ENCODE assay signal across 34 cellular contexts in the genomic region with DNA sequence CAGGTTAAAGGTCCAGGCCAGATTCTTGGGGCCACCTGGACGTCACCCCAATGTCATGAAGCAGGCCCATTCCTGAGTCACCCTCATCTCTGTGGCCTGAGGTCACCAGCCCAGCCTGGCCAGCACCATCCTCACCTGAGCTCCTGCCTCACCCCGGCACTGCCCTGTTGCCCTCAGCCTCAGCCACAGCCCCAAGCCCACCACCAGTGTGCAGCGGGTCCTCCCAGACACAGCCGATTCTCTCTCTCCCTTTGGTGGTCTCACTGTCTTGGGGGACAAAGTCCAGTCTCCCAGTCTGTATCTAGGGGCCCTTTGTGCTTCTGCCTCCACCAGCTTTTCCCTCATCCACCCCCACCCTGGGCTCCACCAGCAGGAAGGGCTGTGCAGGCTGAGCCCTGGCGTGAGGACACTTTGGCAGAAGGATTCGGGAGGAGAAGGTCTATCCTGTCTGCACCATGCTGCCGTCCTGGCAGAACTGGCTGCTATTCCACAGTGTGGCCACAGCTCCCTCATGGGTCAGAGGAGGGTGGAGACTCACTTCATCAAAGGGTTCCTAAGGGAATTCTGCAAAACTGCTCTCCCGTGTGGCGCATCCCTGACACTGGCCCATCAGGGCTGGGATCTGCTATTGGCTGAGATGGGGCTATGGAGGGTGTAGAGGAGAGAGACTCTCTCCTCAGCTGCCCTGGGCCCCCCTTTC.
DNase-seq lines count a peak whose midpoint lies in the region; ATAC-seq and TF ChIP-seq lines count a peak whose summit lies in the region.
"Had no signal": no experiment of that assay in that cellular context is flagged by ENCODE, and none has a peak within 500 bp of the region (broad histone marks: within the 10 kb centered on the region; RNA-seq: fewer than 3 reads in every experiment).

No MANE protein-coding gene starts in this region.

- in situ Hi-C loops in GM23248 (cut with MboI) = no loop called here

- no peaks in the 10 kb centered on the region for H3K4me1 ChIP-seq in GM23248 (ENCODE audit: insufficient read depth)
- H3K4me1 ChIP-seq: esophagus muscularis mucosa, foreskin keratinocyte, sigmoid colon had no signal

- H3K79me2 ChIP-seq in GM23248 (ENCODE audit: insufficient read depth) = no peaks in the 10 kb centered on the region

- H3K36me3 ChIP-seq in GM23248 (ENCODE audit: low read depth) = no peaks in the 10 kb centered on the region
- H3K36me3 ChIP-seq: BLaER1 treated with 17β-estradiol and CSF1 and Interleukin-3, amounts not matched to agents 10 nM and 100 nM; esophagus muscularis mucosa; MG63; prostate gland; sigmoid colon; WERI-Rb-1 had no signal

- no peak overlapping the region for H3K4me3 Mint-ChIP-seq in progenitor cell of endocrine pancreas (ENCODE audit: low read depth)
- H3K4me3 Mint-ChIP-seq: activated T-cell treated with anti-CD3 and anti-CD28 coated beads, Interleukin-2, amount 50 U/mL, for 4 hours; naive B cell; type B pancreatic cell had no signal

- no peak overlapping the region for H3K4me2 ChIP-seq in GM23248 (ENCODE audit: unreplicated experiment)
- H3K4me2 ChIP-seq: BLaER1 treated with 17β-estradiol and CSF1 and Interleukin-3, amounts not matched to agents 10 nM and 100 nM; KMS-11; PC-9 had no signal

- DNase-seq in GM23248 (peak; percentile 24), NCI-H69 (lab: John Stamatoyannopoulos, UW) (peak; percentile 28), cerebellum (ENCODE audit: low spot score) (peak; percentile 70), progenitor cell of endocrine pancreas (ENCODE audit: low spot score, unreplicated experiment) (no peak), SIG-M5 treated with dmso at 0.1 percent for 504 hours (lab: John Stamatoyannopoulos, UW; ENCODE audit: unreplicated experiment) (no peak)
- no peak for DNase-seq in activated CD8-positive, alpha-beta memory T cell treated with anti-CD3 and anti-CD28 coated beads, Interleukin-2, amount 50 U/mL, for 4 hours
- DNase-seq: activated CD4-positive, alpha-beta T cell treated with anti-CD3 and anti-CD28 coated beads for 48 hours; activated T-cell treated with anti-CD3 and anti-CD28 coated beads, Interleukin-2, amount 50 U/mL, for 4 hours; central memory CD4-positive, alpha-beta T cell; dermis blood vessel endothelial cell; DMS79; foreskin keratinocyte; GOT3; islet precursor cell; MG63; midbrain; naive B cell; NCI-H1105; NCI-H187; NCI-H524; PC-9; SHP77 treated with DMSO at 0.1 percent for 48 hours; sigmoid colon; stimulated activated CD4-positive, alpha-beta T cell treated with anti-CD3 and anti-CD28 coated beads, Interleukin-12 subunit alpha, Interleukin-12 subunit beta, amount 100 ng/mL, for 4 hours; stimulated activated CD4-positive, alpha-beta T cell treated with anti-CD3 and anti-CD28 coated beads, Interleukin-2, amount 100 ng/mL, for 48 hours; SW 1271; T1000; WERI-Rb-1 had no signal

- peak overlapping the region; percentile 49 for H3K27ac Mint-ChIP-seq in progenitor cell of endocrine pancreas
- H3K27ac Mint-ChIP-seq: type B pancreatic cell had no signal

- H2AFZ ChIP-seq in GM23248 = no peak overlapping the region
- H2AFZ ChIP-seq: PC-9 had no signal

- peaks cover 22% of the 10 kb centered on the region for H3K27me3 Mint-ChIP-seq in progenitor cell of endocrine pancreas
- H3K27me3 Mint-ChIP-seq: type B pancreatic cell had no signal

- 49 to 52% methylated on average over 9 of the region's 9 CpGs for whole genome bisulfite sequencing in GM23248 (ENCODE audit: low coverage in 1 of 2, low lambda C conversion rate in 2 of 2, missing lambda C conversion rate in 2 of 2), 2 experiments

- H3K9me3 ChIP-seq in GM23248 (ENCODE audit: low read depth) = no peaks in the 10 kb centered on the region
- H3K9me3 ChIP-seq: BLaER1 treated with 17β-estradiol and CSF1 and Interleukin-3, amounts not matched to agents 10 nM and 100 nM; esophagus muscularis mucosa; MG63; prostate gland; sigmoid colon had no signal

- ATAC-seq in GM19395 (IDR thresholded peaks at IDR 0.05; ENCODE audit: unreplicated experiment) = no peak
- ATAC-seq: activated T-cell treated with anti-CD3 and anti-CD28 coated beads, Interleukin-2, amount 50 U/mL, for 4 hours; foreskin keratinocyte had no signal

- TF ChIP-seq CTCF in progenitor cell of endocrine pancreas (IDR thresholded peaks at IDR 0.05; ENCODE audit: unreplicated experiment) = no peak

- H3K36me3 Mint-ChIP-seq in progenitor cell of endocrine pancreas (ENCODE audit: insufficient read depth) = no peaks in the 10 kb centered on the region
- H3K36me3 Mint-ChIP-seq: naive B cell, type B pancreatic cell had no signal

- no peaks in the 10 kb centered on the region for H3F3A ChIP-seq in GM23248 (ENCODE audit: insufficient read depth)

- no peaks in the 10 kb centered on the region for H3K9me2 ChIP-seq in GM23248 (ENCODE audit: insufficient read depth)

- H4K20me1 ChIP-seq in GM23248 (ENCODE audit: insufficient read depth) = no peaks in the 10 kb centered on the region

- no peaks in the 10 kb centered on the region for H3K27me3 ChIP-seq in GM23248 (replicated peaks; ENCODE audit: insufficient read depth)
- H3K27me3 ChIP-seq: esophagus muscularis mucosa, MG63, sigmoid colon had no signal

- H3K9me3 Mint-ChIP-seq in progenitor cell of endocrine pancreas (ENCODE audit: low read depth) = no peaks in the 10 kb centered on the region
- H3K9me3 Mint-ChIP-seq: activated T-cell treated with anti-CD3 and anti-CD28 coated beads, Interleukin-2, amount 50 U/mL, for 4 hours; naive B cell; type B pancreatic cell had no signal

- H3K4me3 ChIP-seq in GM23248 = no peak overlapping the region
- H3K4me3 ChIP-seq: BLaER1 treated with 17β-estradiol and CSF1 and Interleukin-3, amounts not matched to agents 10 nM and 100 nM; esophagus muscularis mucosa; MG63; PC-9; prostate gland; sigmoid colon had no signal

- H3K4me1 Mint-ChIP-seq in progenitor cell of endocrine pancreas (ENCODE audit: low read depth) = peaks cover 32% of the 10 kb centered on the region

- no peak overlapping the region for H3K27ac ChIP-seq in GM23248
- H3K27ac ChIP-seq: BLaER1 treated with 17β-estradiol and CSF1 and Interleukin-3, amounts not matched to agents 10 nM and 100 nM; esophagus muscularis mucosa; foreskin keratinocyte; KMS-11; PC-9; prostate gland; sigmoid colon; WERI-Rb-1 had no signal

- no peak overlapping the region for H3K9ac ChIP-seq in GM23248
- H3K9ac ChIP-seq: BLaER1 treated with 17β-estradiol and CSF1 and Interleukin-3, amounts not matched to agents 10 nM and 100 nM; KMS-11 had no signal

Comparison
In these comparisons a context has a peak if more than half of its experiments do, and no peak if none do; other contexts are left out.
1. DNase-seq: peak in GM23248 (single experiment), NCI-H69 (single experiment) and cerebellum (single experiment); none in progenitor cell of endocrine pancreas (single experiment), activated CD8-positive, alpha-beta memory T cell treated with anti-CD3 and anti-CD28 coated beads, Interleukin-2, amount 50 U/mL, for 4 hours (single experiment) and SIG-M5 treated with dmso at 0.1 percent for 504 hours (single experiment).